27 cellular contexts compared by ENCODE assay signal in genomic region chr20:59812286-59813125, GRCh38.
A peak's percentile ranks its signal among the peaks of the same experiment; 100 is the strongest.
DNase-seq lines count a peak whose midpoint lies in the region; ATAC-seq and TF ChIP-seq lines count a peak whose summit lies in the region.
"Had no signal": no experiment of that assay in that cellular context is flagged by ENCODE, and none has a peak within 500 bp of the region (broad histone marks: within the 10 kb centered on the region; RNA-seq: fewer than 3 reads in every experiment).

No MANE protein-coding gene starts in this region.

- H3K27ac ChIP-seq in cingulate gyrus (ENCODE audit: low read depth, low read length) (peak overlapping the region; percentile 72), uterus (no peak overlapping the region)
- H3K27ac ChIP-seq: A549, foreskin keratinocyte, sigmoid colon, tibial nerve, VCaP had no signal

- no peaks in the 10 kb centered on the region for H3K36me3 ChIP-seq in uterus
- H3K36me3 ChIP-seq: sigmoid colon, tibial nerve had no signal

- no peaks in the 10 kb centered on the region for H3K9me3 ChIP-seq in uterus
- H3K9me3 ChIP-seq: A549, mucosa of descending colon, sigmoid colon, tibial nerve had no signal

- no peaks in the 10 kb centered on the region for H3K36me3 Mint-ChIP-seq in activated CD8-positive, alpha-beta memory T cell treated with anti-CD3 and anti-CD28 coated beads, Interleukin-2, amount 10 ng/mL, durations not matched to agents 7 days and 5 days
- H3K36me3 Mint-ChIP-seq: CD8-positive, alpha-beta memory T cell had no signal

- H3K9me3 Mint-ChIP-seq in activated CD8-positive, alpha-beta memory T cell treated with anti-CD3 and anti-CD28 coated beads, Interleukin-2, amount 10 ng/mL, durations not matched to agents 7 days and 5 days (ENCODE audit: low read depth), result no peaks in the 10 kb centered on the region
- H3K9me3 Mint-ChIP-seq: CD8-positive, alpha-beta memory T cell; T-helper 2 cell treated with Interferon-gamma antibody and Interleukin-4, amounts not matched to agents 5 μg/mL and 100 μg/mL, for 36 hours had no signal

- no peak overlapping the region for H3K4me3 ChIP-seq in uterus
- H3K4me3 ChIP-seq: A549, mucosa of descending colon, sigmoid colon, tibial nerve had no signal

- no peaks in the 10 kb centered on the region for H3K4me1 ChIP-seq in uterus
- H3K4me1 ChIP-seq: A549, foreskin keratinocyte, sigmoid colon had no signal

- peak; percentile 34 for DNase-seq in activated CD8-positive, alpha-beta memory T cell treated with anti-CD3 and anti-CD28 coated beads, Interleukin-2, amount 10 ng/mL, durations not matched to agents 7 days and 5 days
- DNase-seq in activated CD8-positive, alpha-beta memory T cell treated with anti-CD3 and anti-CD28 coated beads, Interleukin-2, amount 50 U/mL, for 48 hours, result no peak
- peak; percentile 36 for DNase-seq in middle frontal gyrus (ENCODE audit: extremely low spot score, low spot score)
- DNase-seq in uterus, result peak; percentile 2 to 4
- DNase-seq: activated gamma-delta T cell; CD8-positive, alpha-beta memory T cell; DMS53; effector memory CD4-positive, alpha-beta T cell; foreskin keratinocyte; GDM1; Karpas-422; left ventricle myocardium superior; mucosa of descending colon; NCI-H526; nephron progenitor cell; RPMI8226; sigmoid colon; stimulated activated CD4-positive, alpha-beta T cell treated with anti-CD3 and anti-CD28 coated beads, Interleukin-15, amount 100 ng/mL, for 24 hours; stimulated activated naive CD8-positive, alpha-beta T cell treated with anti-CD3 and anti-CD28 coated beads, Interleukin-15, Interleukin-2, amounts not matched to agents 100 U/mL and 50 U/mL, for 24 hours had no signal

- no peak overlapping the region for H3K27ac Mint-ChIP-seq in activated CD8-positive, alpha-beta memory T cell treated with anti-CD3 and anti-CD28 coated beads, Interleukin-2, amount 10 ng/mL, durations not matched to agents 7 days and 5 days
- H3K27ac Mint-ChIP-seq: CD8-positive, alpha-beta memory T cell; nephron progenitor cell; T-helper 2 cell treated with Interferon-gamma antibody and Interleukin-4, amounts not matched to agents 5 μg/mL and 100 μg/mL, for 36 hours had no signal

- intact Hi-C loops in uterus (cut with DNase I; ENCODE audit: low total_unique reads), result no loop called here

- ATAC-seq in activated CD8-positive, alpha-beta memory T cell treated with anti-CD3 and anti-CD28 coated beads, Interleukin-2, amount 10 ng/mL, durations not matched to agents 7 days and 5 days, result no peak
- ATAC-seq in GM19452 (IDR thresholded peaks at IDR 0.05; ENCODE audit: unreplicated experiment), result no peak
- no peak for ATAC-seq in HG03342 (IDR thresholded peaks at IDR 0.05; ENCODE audit: unreplicated experiment)
- ATAC-seq in GM19397 (IDR thresholded peaks at IDR 0.05; ENCODE audit: unreplicated experiment), result no peak
- ATAC-seq: A549; foreskin keratinocyte; left ventricle myocardium superior; mucosa of descending colon; stimulated activated naive CD8-positive, alpha-beta T cell treated with anti-CD3 and anti-CD28 coated beads, Interleukin-15, Interleukin-2, amounts not matched to agents 100 U/mL and 50 U/mL, for 24 hours had no signal

- TF ChIP-seq CTCF in uterus (IDR thresholded peaks at IDR 0.05), result no peak

- CTCF ChIA-PET in activated CD8-positive, alpha-beta memory T cell treated with anti-CD3 and anti-CD28 coated beads, Interleukin-2, amount 10 ng/mL, durations not matched to agents 7 days and 5 days (lab: Charles Lee), result no interaction called here

- TF ChIP-seq POLR2A in uterus (IDR thresholded peaks at IDR 0.05), result no peak

- H3K27me3 Mint-ChIP-seq in activated CD8-positive, alpha-beta memory T cell treated with anti-CD3 and anti-CD28 coated beads, Interleukin-2, amount 10 ng/mL, durations not matched to agents 7 days and 5 days, result no peaks in the 10 kb centered on the region

- no peaks in the 10 kb centered on the region for H3K4me1 Mint-ChIP-seq in activated CD8-positive, alpha-beta memory T cell treated with anti-CD3 and anti-CD28 coated beads, Interleukin-2, amount 10 ng/mL, durations not matched to agents 7 days and 5 days
- H3K4me1 Mint-ChIP-seq: CD8-positive, alpha-beta memory T cell; nephron progenitor cell had no signal

- no peaks in the 10 kb centered on the region for H3K27me3 ChIP-seq in uterus
- H3K27me3 ChIP-seq: sigmoid colon, tibial nerve had no signal

- H3K4me3 Mint-ChIP-seq in activated CD8-positive, alpha-beta memory T cell treated with anti-CD3 and anti-CD28 coated beads, Interleukin-2, amount 10 ng/mL, durations not matched to agents 7 days and 5 days, result no peak overlapping the region
- H3K4me3 Mint-ChIP-seq: CD8-positive, alpha-beta memory T cell; nephron progenitor cell; T-helper 2 cell treated with Interferon-gamma antibody and Interleukin-4, amounts not matched to agents 5 μg/mL and 100 μg/mL, for 36 hours had no signal
